Comparison of ENCODE assay signal across 8 cellular contexts in the genomic region with DNA sequence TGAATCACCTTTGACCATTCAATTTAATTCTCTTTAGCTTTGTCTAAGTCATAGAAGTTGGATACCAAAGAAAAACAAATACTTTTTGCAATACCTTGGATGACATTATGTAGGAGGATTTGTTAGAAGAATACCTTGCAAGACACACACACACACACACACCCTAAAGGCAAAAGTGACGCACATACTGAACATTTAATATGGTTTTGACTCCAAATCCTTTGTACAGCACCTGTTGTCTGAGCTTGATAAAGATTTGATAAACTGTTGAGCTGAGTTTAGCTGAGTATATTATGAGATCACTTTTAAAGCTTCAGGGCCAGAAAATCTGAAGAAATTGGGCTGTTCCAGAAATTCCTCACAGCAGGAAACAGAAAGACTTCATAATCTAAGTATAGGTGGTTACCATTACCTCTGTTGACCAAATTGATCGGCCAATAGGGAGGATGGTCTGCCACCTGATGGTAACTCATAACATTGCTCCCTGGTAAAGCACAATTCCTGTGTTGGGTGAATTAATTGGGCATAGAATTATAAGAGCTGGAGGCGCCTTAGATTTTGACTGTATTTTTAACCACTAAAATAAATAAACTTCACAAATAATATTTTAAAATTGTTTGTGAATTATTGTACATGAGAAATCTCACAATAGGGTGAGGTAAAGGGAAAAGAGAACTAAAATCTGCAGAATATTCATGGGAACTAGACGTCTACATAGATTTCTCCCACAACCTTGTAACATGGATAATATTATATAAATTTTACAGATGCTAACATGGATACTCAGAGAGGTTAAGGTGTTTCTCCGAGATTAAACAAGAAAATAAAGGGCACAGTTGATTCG. TPM values are rescaled to one million over a fixed set of nuclear protein-coding genes. Genes with fewer than 3 reads are reported as not detected.
DNase-seq lines count a peak whose midpoint lies in the region; ATAC-seq, FAIRE-seq and TF ChIP-seq lines count a peak whose summit lies in the region.

No MANE protein-coding gene starts in this region.

- H4K20me1 ChIP-seq in DND-41 (ENCODE audit: insufficient read depth, low read length) (no peaks in the 10 kb centered on the region; the same call in 1 of the 2 replicates), GM23248 (ENCODE audit: insufficient read depth) (no peaks in the 10 kb centered on the region)

- no peaks in the 10 kb centered on the region for H3F3A ChIP-seq in GM23248 (ENCODE audit: insufficient read depth)

- H3K36me3 Mint-ChIP-seq in activated CD4-positive, alpha-beta T cell treated with anti-CD3 and anti-CD28 coated beads, Interleukin-2, amount 10 ng/mL, durations not matched to agents 24 days and 14 days (ENCODE audit: low read depth), result no peaks in the 10 kb centered on the region

- no peak for DNase-seq in DND-41
- peak; percentile 65 for DNase-seq in GM23248
- DNase-seq in LoVo (ENCODE audit: low spot score), result peak; percentile 28
- DNase-seq in activated CD4-positive, alpha-beta T cell treated with anti-CD3 and anti-CD28 coated beads, Interleukin-2, amount 10 ng/mL, durations not matched to agents 24 days and 14 days, result peak; percentile 79
- peak; percentile 18 for DNase-seq in glomerular visceral epithelial cell (ENCODE audit: extremely low spot score)
- DNase-seq in small intestine, result peak; percentile 57

- H2AFZ ChIP-seq in DND-41 (ENCODE audit: low read depth, low read length) (no peak overlapping the region), GM23248 (no peak overlapping the region)

- H3K4me1 ChIP-seq in DND-41 (ENCODE audit: insufficient read depth, low read length), result no peaks in the 10 kb centered on the region
- no peaks in the 10 kb centered on the region for H3K4me1 ChIP-seq in GM23248 (ENCODE audit: insufficient read depth)
- no peaks in the 10 kb centered on the region for H3K4me1 ChIP-seq in small intestine (ENCODE audit: control insufficient read depth in 2 of 2, insufficient read depth in 1 of 2, low read depth in 1 of 2, low read length in 1 of 2)

- FAIRE-seq in A204.1 (lab: Jason Lieb, UNC), result peak; percentile 77
- no peak for FAIRE-seq in small intestine (lab: Jason Lieb, UNC)

- H3K79me2 ChIP-seq in DND-41 (ENCODE audit: insufficient read depth, low read length) (no peaks in the 10 kb centered on the region), GM23248 (ENCODE audit: insufficient read depth) (no peaks in the 10 kb centered on the region)

- H3K9me3 Mint-ChIP-seq in activated CD4-positive, alpha-beta T cell treated with anti-CD3 and anti-CD28 coated beads, Interleukin-2, amount 10 ng/mL, durations not matched to agents 24 days and 14 days, result no peaks in the 10 kb centered on the region

- no peaks in the 10 kb centered on the region for H3K9me3 ChIP-seq in DND-41 (ENCODE audit: insufficient read depth, low read length, severe bottlenecking)
- H3K9me3 ChIP-seq in GM23248 (ENCODE audit: low read depth), result no peaks in the 10 kb centered on the region
- no peaks in the 10 kb centered on the region for H3K9me3 ChIP-seq in small intestine (ENCODE audit: control insufficient read depth, low read depth)

- H3K4me1 Mint-ChIP-seq in activated CD4-positive, alpha-beta T cell treated with anti-CD3 and anti-CD28 coated beads, Interleukin-2, amount 10 ng/mL, durations not matched to agents 24 days and 14 days, result no peaks in the 10 kb centered on the region

- intact Hi-C loops in activated CD4-positive, alpha-beta T cell treated with anti-CD3 and anti-CD28 coated beads, Interleukin-2, amount 10 ng/mL, durations not matched to agents 24 days and 14 days (cut with micrococcal nuclease), result loop anchor here (1.0 kb wide), 1 partner anchor 43 kb away; no protein-coding TSS in a partner anchor

- no peak overlapping the region for H3K4me3 ChIP-seq in DND-41 (ENCODE audit: low read depth in 1 of 2, low read length in 2 of 2)
- no peak overlapping the region for H3K4me3 ChIP-seq in GM23248
- H3K4me3 ChIP-seq in small intestine (ENCODE audit: low read depth in 1 of 2, low read length in 2 of 2), result no peak overlapping the region

- H3K4me3 Mint-ChIP-seq in activated CD4-positive, alpha-beta T cell treated with anti-CD3 and anti-CD28 coated beads, Interleukin-2, amount 10 ng/mL, durations not matched to agents 24 days and 14 days, result no peak overlapping the region

- no peaks in the 10 kb centered on the region for H3K9me2 ChIP-seq in GM23248 (ENCODE audit: insufficient read depth)

- peaks cover 3% of the 10 kb centered on the region for H3K27me3 Mint-ChIP-seq in activated CD4-positive, alpha-beta T cell treated with anti-CD3 and anti-CD28 coated beads, Interleukin-2, amount 10 ng/mL, durations not matched to agents 24 days and 14 days

- H3K27ac Mint-ChIP-seq in activated CD4-positive, alpha-beta T cell treated with anti-CD3 and anti-CD28 coated beads, Interleukin-2, amount 10 ng/mL, durations not matched to agents 24 days and 14 days, result no peak overlapping the region

- H3K4me2 ChIP-seq in DND-41 (ENCODE audit: insufficient read depth, low read length), result no peak overlapping the region
- H3K4me2 ChIP-seq in GM23248 (ENCODE audit: unreplicated experiment), result no peak overlapping the region

- ATAC-seq in DND-41 (ENCODE audit: insufficient read depth, low read depth) (0 out of 3 replicates have a peak, but pooled peaks have one; percentile 40), GM21360 (IDR thresholded peaks at IDR 0.05; ENCODE audit: unreplicated experiment) (no peak)

- H3K9ac ChIP-seq in DND-41 (ENCODE audit: low read depth, low read length), result no peak overlapping the region
- no peak overlapping the region for H3K9ac ChIP-seq in GM23248

- WGBS in GM23248 (ENCODE audit: low coverage in 1 of 2, low lambda C conversion rate in 2 of 2, missing lambda C conversion rate in 2 of 2), 2 experiments, result 51% methylated on average over 6 of the region's 6 CpGs
- WGBS in small intestine, 3 donors, result 67 to 71% (median 69%) methylated on average over 6 of the region's 6 CpGs

- peaks cover 3% of the 10 kb centered on the region for H3K27me3 ChIP-seq in DND-41 (ENCODE audit: insufficient read depth, low read length, poor library complexity)
- H3K27me3 ChIP-seq in GM23248 (replicated peaks; ENCODE audit: insufficient read depth), result no peaks in the 10 kb centered on the region; the same call in 1 of the 2 replicates
- no peaks in the 10 kb centered on the region for H3K27me3 ChIP-seq in small intestine (ENCODE audit: control insufficient read depth in 2 of 2, insufficient read depth in 2 of 2, low read length in 2 of 2)

- H3K36me3 ChIP-seq in DND-41 (ENCODE audit: insufficient read depth, low read length) (no peaks in the 10 kb centered on the region), GM23248 (ENCODE audit: low read depth) (no peaks in the 10 kb centered on the region), small intestine (ENCODE audit: control insufficient read depth in 2 of 2, insufficient read depth in 2 of 2, low read length in 2 of 2) (no peaks in the 10 kb centered on the region)

- in situ Hi-C loops in GM23248 (cut with MboI), result loop anchor here (5.0 kb wide), 1 partner anchor 77 kb away; no protein-coding TSS in a partner anchor

- no peak overlapping the region for H3K27ac ChIP-seq in DND-41 (ENCODE audit: low read length)
- no peak overlapping the region for H3K27ac ChIP-seq in GM23248
- no peak overlapping the region for H3K27ac ChIP-seq in small intestine (ENCODE audit: low read depth in 1 of 2, low read length in 1 of 2)

- TF ChIP-seq CTCF in DND-41 (IDR thresholded peaks at IDR 0.05; ENCODE audit: borderline replicate concordance, extremely low read depth, low read length, poor library complexity, severe bottlenecking), result peak; percentile 55

RNA-seq across cellular contexts. Expression of a gene that starts 21.9 kb away (rescaled TPM):
- 3.0 and 5.8 TPM in 2 replicates for total RNA-seq in GM23248 (2014; rRNA removed; shearing (Covaris generic))
- polyA plus RNA-seq in GM23248 (2016; fragmentation: Nextera tagmentation; extraction: Ambion mirVana) (9.2 and 10.6 TPM in 2 replicates), small intestine (10 to 100 TPM; 14.5 to 53.7 (median 16.2) TPM)
- total RNA-seq in activated CD4-positive, alpha-beta T cell treated with anti-CD3 and anti-CD28 coated beads, Interleukin-2, amount 10 ng/mL, durations not matched to agents 24 days and 14 days, result 80.6 and 86.5 TPM in 2 replicates

RNA-seq across cellular contexts. Expression of a gene that starts 42.3 kb away (rescaled TPM):
- 15.5 and 15.9 TPM in 2 replicates for total RNA-seq in GM23248 (2014; rRNA removed; shearing (Covaris generic))
- polyA plus RNA-seq in GM23248 (2016; fragmentation: Nextera tagmentation; extraction: Ambion mirVana) (7.5 and 7.6 TPM in 2 replicates), small intestine (1 to 10 TPM; 2.7 to 7.6 (median 3.2) TPM)
- 20.2 and 22.8 TPM in 2 replicates for total RNA-seq in activated CD4-positive, alpha-beta T cell treated with anti-CD3 and anti-CD28 coated beads, Interleukin-2, amount 10 ng/mL, durations not matched to agents 24 days and 14 days

Comparison
In these comparisons a context has a peak if more than half of its experiments do, and no peak if none do; other contexts are left out.
1. RNA of a gene that starts 21.9 kb away (total RNA-seq): 80.6 to 86.5 TPM in activated CD4-positive, alpha-beta T cell treated with anti-CD3 and anti-CD28 coated beads, Interleukin-2, amount 10 ng/mL, durations not matched to agents 24 days and 14 days; 3.0 to 5.8 TPM in GM23248; every median in the first group is over 10 times any median in the second.